1 cellular context compared by ENCODE assay signal in the genomic region with DNA sequence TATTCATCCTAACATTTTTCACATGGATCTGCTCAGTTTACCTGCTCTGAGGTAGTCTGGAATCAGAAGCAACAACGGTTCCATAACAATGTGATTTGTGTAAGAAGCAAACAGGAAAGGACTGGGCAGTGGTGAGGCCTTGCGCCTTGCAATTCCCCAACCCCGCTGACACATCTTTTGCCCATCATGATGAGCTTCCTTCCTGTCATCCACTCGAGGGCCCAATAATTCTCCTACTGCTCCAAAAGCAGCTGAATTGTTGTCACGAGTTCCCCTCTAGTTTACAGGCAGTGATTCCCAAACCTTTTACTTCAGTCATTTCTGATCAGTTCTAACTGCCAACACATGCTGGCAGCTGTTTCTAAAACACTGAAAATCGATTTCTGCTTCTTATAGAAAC.
TF ChIP-seq lines count a peak whose summit lies in the region.

No MANE protein-coding gene starts in this region.

TF ChIP-seq in GM12878, 131 proteins besides CTCF, POLR2A, EP300 and RAD21 (continued from another document):
- TF ChIP-seq CBX5 (IDR thresholded peaks at IDR 0.05; ENCODE audit: low read depth) (peak; percentile 64; the same call in 1 of the 2 replicates), ZNF384 (IDR thresholded peaks at IDR 0.05; ENCODE audit: borderline replicate concordance, low read depth, low read length) (no peak), NRF1 (conservative IDR thresholded peaks at IDR 0.05; ENCODE audit: low read depth, low read length) (no peak), NBN (IDR thresholded peaks at IDR 0.05) (no peak), ATF7 (IDR thresholded peaks at IDR 0.05; ENCODE audit: low read depth) (no peak), NR2C2 (IDR thresholded peaks at IDR 0.05; ENCODE audit: borderline replicate concordance, control insufficient read depth, insufficient read length, low read depth) (no peak), KDM1A (IDR thresholded peaks at IDR 0.05; ENCODE audit: borderline replicate concordance) (no peak), JUNB (IDR thresholded peaks at IDR 0.05) (no peak), SMAD1 (IDR thresholded peaks at IDR 0.05; ENCODE audit: low read depth, partially characterized antibody) (no peak), RAD51 (IDR thresholded peaks at IDR 0.05) (no peak), PML (IDR thresholded peaks at IDR 0.05; ENCODE audit: low read length) (0 out of 2 replicates have a peak, but pooled peaks have one; percentile 29), NFIC (IDR thresholded peaks at IDR 0.05; ENCODE audit: low read depth, low read length) (0 out of 2 replicates have a peak, but pooled peaks have one; percentile 22), RUNX3 (IDR thresholded peaks at IDR 0.05; ENCODE audit: low read length) (no peak), JUND (IDR thresholded peaks at IDR 0.05; ENCODE audit: low read depth, low read length) (no peak), BHLHE40 (IDR thresholded peaks at IDR 0.05; ENCODE audit: borderline replicate concordance in 1 of 2, low read depth in 2 of 2, low read length in 1 of 2) (no peak), ASH2L (IDR thresholded peaks at IDR 0.05; ENCODE audit: borderline replicate concordance, low read depth) (no peak)
- TF ChIP-seq, protein P1, sequence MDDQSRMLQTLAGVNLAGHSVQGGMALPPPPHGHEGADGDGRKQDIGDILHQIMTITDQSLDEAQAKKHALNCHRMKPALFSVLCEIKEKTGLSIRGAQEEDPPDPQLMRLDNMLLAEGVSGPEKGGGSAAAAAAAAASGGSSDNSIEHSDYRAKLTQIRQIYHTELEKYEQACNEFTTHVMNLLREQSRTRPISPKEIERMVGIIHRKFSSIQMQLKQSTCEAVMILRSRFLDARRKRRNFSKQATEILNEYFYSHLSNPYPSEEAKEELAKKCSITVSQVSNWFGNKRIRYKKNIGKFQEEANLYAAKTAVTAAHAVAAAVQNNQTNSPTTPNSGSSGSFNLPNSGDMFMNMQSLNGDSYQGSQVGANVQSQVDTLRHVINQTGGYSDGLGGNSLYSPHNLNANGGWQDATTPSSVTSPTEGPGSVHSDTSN (IDR thresholded peaks at IDR 0.05; ENCODE audit: insufficient replicate concordance, low read depth, low read length), result no peak
